ENCODE assay signal across 8 cellular contexts in the genomic region with DNA sequence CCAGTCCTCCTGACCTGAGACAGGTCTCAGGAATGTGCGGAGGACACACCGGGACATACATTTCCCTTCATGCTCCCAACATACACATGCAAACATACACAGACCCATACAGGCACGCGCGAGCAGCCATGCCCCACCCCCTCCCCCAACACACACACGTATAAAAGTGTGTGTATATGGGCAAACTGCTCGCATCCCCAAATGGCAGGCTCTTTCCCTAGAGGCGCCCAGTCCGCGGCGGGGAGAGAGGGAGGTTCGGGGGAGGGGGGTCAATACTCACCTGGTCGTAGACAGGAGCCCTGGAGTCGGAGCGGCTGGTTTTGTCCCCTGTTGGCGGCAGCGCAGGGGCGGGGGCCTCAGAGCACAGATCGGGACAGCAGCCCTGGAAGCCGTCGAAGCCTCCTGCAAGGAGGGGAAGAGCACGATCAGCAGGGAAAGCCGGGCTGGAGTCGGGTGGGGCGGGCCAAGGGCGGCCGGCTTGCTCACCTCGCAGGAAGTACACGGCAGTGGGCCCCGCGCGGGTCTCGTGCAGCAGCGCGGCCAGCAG. TPM values are rescaled to one million over a fixed set of nuclear protein-coding genes. Genes with fewer than 3 reads are reported as not detected.
A peak's percentile ranks its signal among the peaks of the same experiment; 100 is the strongest.
DNase-seq lines count a peak whose midpoint lies in the region; ATAC-seq and TF ChIP-seq lines count a peak whose summit lies in the region.

No MANE protein-coding gene starts in this region.

- peak overlapping the region; percentile 93 for H3K4me3 Mint-ChIP-seq in T-helper 2 cell treated with Interferon-gamma antibody and Interleukin-4, amounts not matched to agents 5 μg/mL and 100 μg/mL, for 36 hours
- peak overlapping the region; percentile 56 for H3K4me3 Mint-ChIP-seq in neural crest cell

- peak; percentile 38 for DNase-seq in NK-92 treated with Interleukin-12 subunit alpha and Interleukin-12 subunit beta, amount 100 ng/mL, for 24 hours (lab: John Stamatoyannopoulos, UW)
- no peak for DNase-seq in NK-92 (lab: John Stamatoyannopoulos, UW; ENCODE audit: unreplicated experiment)
- no peak for DNase-seq in T-helper 2 cell treated with Interferon-gamma antibody and Interleukin-4, amounts not matched to agents 5 μg/mL and 100 μg/mL, for 36 hours (ENCODE audit: low spot score)
- DNase-seq in dorsolateral prefrontal cortex = peak in 3 of 10 donors; percentile 46 to 56 (median 48)
- no peak for DNase-seq in neural crest cell (ENCODE audit: low read depth, low spot score)
- DNase-seq in ACHN = no peak

- no peak for ATAC-seq in HG03571 (IDR thresholded peaks at IDR 0.05; ENCODE audit: unreplicated experiment)
- ATAC-seq in GM18511 (IDR thresholded peaks at IDR 0.05; ENCODE audit: unreplicated experiment) = no peak

- peak overlapping the region in 42 of 59 donors; percentile 3 to 80 (median 57) for H3K27ac ChIP-seq in dorsolateral prefrontal cortex

- in situ Hi-C loops in ACHN (cut with HindIII; ENCODE audit: low pct_ligation_motif_present, low pct_unique_long_range_greater_than_20kb, low sequenced_read_pairs) = no loop called here

- no peaks in the 10 kb centered on the region for H3K27me3 Mint-ChIP-seq in T-helper 2 cell treated with Interferon-gamma antibody and Interleukin-4, amounts not matched to agents 5 μg/mL and 100 μg/mL, for 36 hours (ENCODE audit: low read depth)
- peaks cover 45% of the 10 kb centered on the region for H3K27me3 Mint-ChIP-seq in neural crest cell (ENCODE audit: low read depth)

- H3K27ac Mint-ChIP-seq in T-helper 2 cell treated with Interferon-gamma antibody and Interleukin-4, amounts not matched to agents 5 μg/mL and 100 μg/mL, for 36 hours = peak overlapping the region; percentile 92
- H3K27ac Mint-ChIP-seq in neural crest cell (ENCODE audit: unreplicated experiment) = no peak overlapping the region

- no peaks in the 10 kb centered on the region for H3K9me3 Mint-ChIP-seq in T-helper 2 cell treated with Interferon-gamma antibody and Interleukin-4, amounts not matched to agents 5 μg/mL and 100 μg/mL, for 36 hours
- no peaks in the 10 kb centered on the region for H3K9me3 Mint-ChIP-seq in neural crest cell

- TF ChIP-seq CTCF in dorsolateral prefrontal cortex (IDR thresholded peaks at IDR 0.05 in 54 of 56, conservative IDR thresholded peaks at IDR 0.05 in 2 of 56; ENCODE audit: low read depth in 1 of 56, partially characterized antibody in 56 of 56) = no peak
- no peak for TF ChIP-seq CTCF in neural crest cell (conservative IDR thresholded peaks at IDR 0.05)

- H3K4me1 Mint-ChIP-seq in T-helper 2 cell treated with Interferon-gamma antibody and Interleukin-4, amounts not matched to agents 5 μg/mL and 100 μg/mL, for 36 hours (ENCODE audit: low read depth) = peaks cover 57% of the 10 kb centered on the region
- H3K4me1 Mint-ChIP-seq in neural crest cell = peaks cover 13% of the 10 kb centered on the region

- no peaks in the 10 kb centered on the region for H3K27me3 ChIP-seq in dorsolateral prefrontal cortex

- H3K4me3 ChIP-seq in dorsolateral prefrontal cortex = peak overlapping the region; percentile 35 to 77 (median 64)

- intact Hi-C loops in dorsolateral prefrontal cortex (cut with DNase I) = loop anchor here (5.0 to 10.0 kb wide), 4 partner anchors 63 to 360 kb away; a partner anchor contains a TSS

- H3K36me3 Mint-ChIP-seq in T-helper 2 cell treated with Interferon-gamma antibody and Interleukin-4, amounts not matched to agents 5 μg/mL and 100 μg/mL, for 36 hours (ENCODE audit: low read depth) = peaks cover 21% of the 10 kb centered on the region
- H3K36me3 Mint-ChIP-seq in neural crest cell (ENCODE audit: low read depth) = no peaks in the 10 kb centered on the region

RNA-seq across cellular contexts. Expression of a gene that starts 0.7 kb away (rescaled TPM):
- total RNA-seq in dorsolateral prefrontal cortex = 100 to 1,000 TPM in 1 of 120 experiments, 10 to 100 TPM in 20, 1 to 10 TPM in 99; 2.9 to 109 (median 7.5) TPM
- 1.0 and 1.1 TPM in 2 replicates for total RNA-seq in neural crest cell

RNA-seq across cellular contexts. Expression of a gene that starts 6.3 kb away (rescaled TPM):
- total RNA-seq in dorsolateral prefrontal cortex = 1 to 10 TPM in 19 of 120 experiments, under 1 TPM in 42, not detected in 59; 0.29 to 7.9 (median 0.86) TPM
- not detected in 2 replicates for total RNA-seq in neural crest cell

RNA-seq across cellular contexts. Expression of a gene that starts 28.2 kb away (rescaled TPM):
- 1 to 10 TPM in 33 of 120 experiments, under 1 TPM in 85, not detected in 2; 0.14 to 4.8 (median 0.60) TPM for total RNA-seq in dorsolateral prefrontal cortex
- 0.79 and 0.82 TPM in 2 replicates for total RNA-seq in neural crest cell
